Comparison of ENCODE assay signal across 2 cellular contexts in genomic region chr17:60640503-60640902, GRCh38.
TF ChIP-seq lines count a peak whose summit lies in the region.

No MANE protein-coding gene starts in this region.

TF ChIP-seq in GM23338, 12 proteins besides CTCF, POLR2A, EP300 and RAD21 (continued from another document):
- TF ChIP-seq JUNB (IDR thresholded peaks at IDR 0.05; ENCODE audit: unreplicated experiment) (no peak), EZH2 (IDR thresholded peaks at IDR 0.05; ENCODE audit: low read depth, unreplicated experiment) (no peak), ZNF114 (CRISPR knock-in tag; IDR thresholded peaks at IDR 0.05) (no peak), REST (IDR thresholded peaks at IDR 0.05; ENCODE audit: unreplicated experiment) (no peak), ZNF462 (CRISPR knock-in tag; IDR thresholded peaks at IDR 0.05) (no peak), POLR2AphosphoS5 (IDR thresholded peaks at IDR 0.05; ENCODE audit: low read depth) (no peak), NANOG (IDR thresholded peaks at IDR 0.05; ENCODE audit: borderline replicate concordance) (no peak), ETS1 (IDR thresholded peaks at IDR 0.05) (no peak)

TF ChIP-seq in SK-N-SH treated with all-trans-retinoic acid at 6 μM for 48 hours, 23 proteins besides CTCF, POLR2A, EP300 and RAD21 (continued from another document):
- no peak for TF ChIP-seq CREB5 (CRISPR knock-in tag; IDR thresholded peaks at IDR 0.05; ENCODE audit: low read depth)
- TF ChIP-seq PPARA (CRISPR knock-in tag; IDR thresholded peaks at IDR 0.05; ENCODE audit: borderline replicate concordance), result no peak
- TF ChIP-seq ZNF8 (CRISPR knock-in tag; IDR thresholded peaks at IDR 0.05), result no peak
